ENCODE assay signal across 29 cellular contexts in the genomic region with DNA sequence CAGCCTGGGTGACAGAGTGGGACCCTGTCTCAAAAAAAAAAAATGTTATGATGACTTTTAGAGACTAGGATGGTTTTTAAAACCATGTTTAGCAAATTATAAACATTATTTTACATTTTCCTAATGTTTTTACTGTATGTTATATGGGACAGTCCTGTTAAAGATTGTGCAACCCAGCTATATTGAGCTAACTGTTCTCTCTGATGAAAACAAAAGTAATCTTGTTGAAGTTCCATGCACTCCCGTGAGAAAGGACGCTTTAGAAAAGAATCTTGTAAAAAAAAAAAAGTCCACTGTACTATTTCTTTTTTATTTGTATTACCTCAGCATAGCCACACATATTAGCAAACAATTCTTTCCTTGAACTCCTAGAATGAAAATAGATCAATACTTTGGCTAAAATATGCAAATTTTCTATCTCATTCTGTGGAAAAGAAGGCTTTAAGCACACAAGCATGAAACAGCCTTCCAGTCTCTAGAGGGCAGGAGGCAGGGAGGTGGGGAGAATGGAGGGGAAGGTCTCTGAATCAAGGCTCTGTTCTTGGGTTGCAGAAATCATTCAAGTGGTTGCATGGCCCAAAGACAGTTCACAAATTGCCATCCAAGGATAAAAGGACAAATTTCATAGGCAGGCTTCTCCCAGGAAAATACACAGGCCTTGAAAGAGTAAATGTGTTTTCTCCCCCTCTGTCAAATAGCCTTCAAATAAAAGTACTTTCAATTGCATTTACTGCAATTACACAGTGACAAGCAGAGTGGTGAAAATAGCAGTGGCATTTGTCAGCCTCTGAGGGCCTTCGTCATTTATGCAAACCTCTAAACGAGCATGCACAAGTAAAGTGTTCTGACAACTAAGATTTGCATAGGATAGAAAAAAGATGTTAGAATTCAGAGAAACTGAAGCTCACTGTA.
A peak's percentile ranks its signal among the peaks of the same experiment; 100 is the strongest.
DNase-seq lines count a peak whose midpoint lies in the region; ATAC-seq and TF ChIP-seq lines count a peak whose summit lies in the region.
"Had no signal": no experiment of that assay in that cellular context is flagged by ENCODE, and none has a peak within 500 bp of the region (broad histone marks: within the 10 kb centered on the region; RNA-seq: fewer than 3 reads in every experiment).

No MANE protein-coding gene starts in this region.

- H3K9me3 ChIP-seq in A673 (ENCODE audit: low read depth, low read length, poor library complexity, severe bottlenecking) (peaks cover 2% of the 10 kb centered on the region), spleen (no peaks in the 10 kb centered on the region)
- H3K9me3 ChIP-seq: gastroesophageal sphincter, psoas muscle, stomach, upper lobe of left lung had no signal

- no TSS peak for BruUV-seq in A673 (replicated peaks; lab: Mats Ljungman, UMichigan)

- POLR2A ChIA-PET in A673 (lab: Charles Lee; ENCODE audit: low non-redundant PET), result interaction anchor here (0.6 kb wide), 1 partner anchor 338 kb away, joined by 3 read pairs; no protein-coding TSS in a partner anchor

- TF ChIP-seq POLR2A in spleen (IDR thresholded peaks at IDR 0.05), result no peak

- H3K36me3 Mint-ChIP-seq in mesothelial cell of epicardium, result peaks cover 6% of the 10 kb centered on the region
- H3K36me3 Mint-ChIP-seq: naive thymus-derived CD8-positive, alpha-beta T cell had no signal

- no peaks in the 10 kb centered on the region for H3K27me3 Mint-ChIP-seq in mesothelial cell of epicardium (ENCODE audit: low read depth)
- H3K27me3 Mint-ChIP-seq: B cell had no signal

- H3K4me3 ChIP-seq in A673 (ENCODE audit: low read depth, low read length, poor library complexity, severe bottlenecking), result no peak overlapping the region
- H3K4me3 ChIP-seq in choroid plexus epithelial cell (ENCODE audit: low read depth, low read length), result no peak overlapping the region
- H3K4me3 ChIP-seq in spleen, result no peak overlapping the region
- H3K4me3 ChIP-seq: dorsolateral prefrontal cortex, gastroesophageal sphincter, PC-9, psoas muscle, stomach, upper lobe of left lung had no signal

- no peak for DNase-seq in A673 (ENCODE audit: low spot score)
- peak; percentile 48 for DNase-seq in NCI-H2227 treated with DMSO at 0.1 percent for 48 hours (lab: John Stamatoyannopoulos, UW)
- peak; percentile 12 for DNase-seq in choroid plexus epithelial cell (ENCODE audit: low read depth)
- no peak for DNase-seq in mesothelial cell of epicardium (ENCODE audit: low spot score in 2 of 2, unreplicated experiment in 2 of 2)
- no peak for DNase-seq in spleen
- no peak for DNase-seq in CD1c-positive myeloid dendritic cell (ENCODE audit: extremely low spot score)
- no peak for DNase-seq in activated CD4-positive, alpha-beta T cell treated with anti-CD3 and anti-CD28 coated beads, Interleukin-2, amount 50 U/mL, for 48 hours
- DNase-seq: 8988T; activated CD4-positive, alpha-beta T cell treated with anti-CD3 and anti-CD28 coated beads, Interleukin-2, amount 50 U/mL, for 1 hour; activated effector memory CD4-positive, alpha-beta T cell treated with anti-CD3 and anti-CD28 coated beads, Interleukin-2, amount 50 U/mL, for 16 hours; amniotic stem cell; COR-L47; DND-41; dorsolateral prefrontal cortex; kidney glomerular epithelial cell; mammary epithelial cell; naive thymus-derived CD8-positive, alpha-beta T cell; NCI-H1105 treated with DMSO at 0.1 percent for 48 hours; NCI-H774; PC-9; psoas muscle; stomach; upper lobe of left lung; WERI-Rb-1 had no signal

- CTCF ChIA-PET in A673 (lab: Charles Lee), result no interaction called here

- no peak for TF ChIP-seq CTCF in A673 (conservative IDR thresholded peaks at IDR 0.05; ENCODE audit: low read depth, low read length)
- no peak for TF ChIP-seq CTCF in choroid plexus epithelial cell (conservative IDR thresholded peaks at IDR 0.05; ENCODE audit: low read depth, low read length)
- TF ChIP-seq CTCF in mesothelial cell of epicardium (IDR thresholded peaks at IDR 0.05; ENCODE audit: unreplicated experiment), result no peak
- no peak for TF ChIP-seq CTCF in spleen (IDR thresholded peaks at IDR 0.05 in 8 of 11, conservative IDR thresholded peaks at IDR 0.05 in 3 of 11)

- intact Hi-C loops in A673 (cut with micrococcal nuclease; ENCODE audit: unreplicated experiment) (no loop called here), spleen (cut with DNase I; ENCODE audit: low total_unique reads) (no loop called here)

- peak overlapping the region; percentile 29 for H3K27ac ChIP-seq in A673 (ENCODE audit: low read depth, low read length, poor library complexity, severe bottlenecking)
- no peak overlapping the region for H3K27ac ChIP-seq in spleen
- H3K27ac ChIP-seq: dorsolateral prefrontal cortex, gastroesophageal sphincter, PC-9, psoas muscle, stomach, upper lobe of left lung, WERI-Rb-1 had no signal

- peak overlapping the region; percentile 34 for H3K27ac Mint-ChIP-seq in mesothelial cell of epicardium
- H3K27ac Mint-ChIP-seq: B cell; naive thymus-derived CD8-positive, alpha-beta T cell; T-helper 1 cell treated with Interleukin-12 subunit alpha and Interleukin-12 subunit beta and Interleukin-4 antibody, amounts not matched to agents 30 μg/mL and 1 μg/mL, for 36 hours had no signal

- H3K27me3 ChIP-seq in A673 (replicated peaks; ENCODE audit: insufficient read depth, low read depth, low read length, poor library complexity), result no peaks in the 10 kb centered on the region
- no peaks in the 10 kb centered on the region for H3K27me3 ChIP-seq in spleen (replicated peaks in 1 of 7)
- H3K27me3 ChIP-seq: dorsolateral prefrontal cortex, gastroesophageal sphincter, stomach, upper lobe of left lung had no signal

- peaks cover 43% of the 10 kb centered on the region for H3K4me1 Mint-ChIP-seq in mesothelial cell of epicardium
- H3K4me1 Mint-ChIP-seq: B cell; naive thymus-derived CD8-positive, alpha-beta T cell had no signal

- no peak overlapping the region for H3K4me3 Mint-ChIP-seq in mesothelial cell of epicardium
- H3K4me3 Mint-ChIP-seq: B cell; naive thymus-derived CD8-positive, alpha-beta T cell; T-helper 1 cell treated with Interleukin-12 subunit alpha and Interleukin-12 subunit beta and Interleukin-4 antibody, amounts not matched to agents 30 μg/mL and 1 μg/mL, for 36 hours had no signal

- H3K9me3 Mint-ChIP-seq in mesothelial cell of epicardium, result no peaks in the 10 kb centered on the region
- H3K9me3 Mint-ChIP-seq: T-helper 1 cell treated with Interleukin-12 subunit alpha and Interleukin-12 subunit beta and Interleukin-4 antibody, amounts not matched to agents 30 μg/mL and 1 μg/mL, for 36 hours had no signal

- H3K36me3 ChIP-seq in A673 (ENCODE audit: insufficient read depth, low read length, poor library complexity, severe bottlenecking), result no peaks in the 10 kb centered on the region
- no peaks in the 10 kb centered on the region for H3K36me3 ChIP-seq in spleen
- H3K36me3 ChIP-seq: gastroesophageal sphincter, stomach, upper lobe of left lung had no signal

- H3K4me1 ChIP-seq in A673 (ENCODE audit: insufficient read depth, low read length, poor library complexity, severe bottlenecking) (peaks cover 48% of the 10 kb centered on the region), spleen (no peaks in the 10 kb centered on the region)
- H3K4me1 ChIP-seq: gastroesophageal sphincter, psoas muscle, stomach, upper lobe of left lung had no signal

- 69 to 84% (median 82%) methylated on average over 4 of the region's 4 CpGs for WGBS in spleen, 5 donors

- ATAC-seq in GM18867 (IDR thresholded peaks at IDR 0.05; ENCODE audit: unreplicated experiment), result no peak
- ATAC-seq: gastroesophageal sphincter; HCT116; naive thymus-derived CD8-positive, alpha-beta T cell; psoas muscle had no signal

Comparison
In these comparisons a context has a peak if more than half of its experiments do, and no peak if none do; other contexts are left out.
1. DNase-seq: peak in NCI-H2227 treated with DMSO at 0.1 percent for 48 hours (single experiment) and choroid plexus epithelial cell (single experiment); none in A673 (single experiment), mesothelial cell of epicardium (0 of 2), spleen (single experiment), CD1c-positive myeloid dendritic cell (single experiment) and activated CD4-positive, alpha-beta T cell treated with anti-CD3 and anti-CD28 coated beads, Interleukin-2, amount 50 U/mL, for 48 hours (0 of 2).